In genomic region chr5:80877592-80877991, GRCh38 we compare ENCODE assay signal across 21 cellular contexts.
"Had no signal": no experiment of that assay in that cellular context is flagged by ENCODE, and none has a peak within 500 bp of the region (broad histone marks: within the 10 kb centered on the region; RNA-seq: fewer than 3 reads in every experiment).

No MANE protein-coding gene starts in this region.

- H3K36me3 ChIP-seq: prostate gland, uterus had no signal

- DNase-seq: hippocampal formation; kidney; left colon; left ventricle myocardium inferior; naive thymus-derived CD8-positive, alpha-beta T cell; occipital lobe; retina; right cardiac atrium; sigmoid colon; small intestine; spleen; stimulated activated CD4-positive, alpha-beta T cell treated with anti-CD3 and anti-CD28 coated beads, Interleukin-4, amount 100 ng/mL, for 24 hours; stimulated activated naive CD4-positive, alpha-beta T cell; tibial artery; uterus had no signal

- H3K27me3 ChIP-seq: neutrophil, sigmoid colon, spleen, suprapubic skin, tibial artery, uterus had no signal

- H3K4me1 ChIP-seq: prostate gland, sigmoid colon, spleen, suprapubic skin, tibial artery, uterus had no signal

- ATAC-seq: naive thymus-derived CD8-positive, alpha-beta T cell; right cardiac atrium; stimulated activated effector memory CD8-positive, alpha-beta T cell treated with anti-CD3 and anti-CD28 coated beads, Interleukin-12 subunit alpha, Interleukin-12 subunit beta, amount 100 ng/mL, for 72 hours had no signal

- FAIRE-seq: kidney, small intestine had no signal

- H3K9me3 ChIP-seq: left ventricle myocardium inferior, neutrophil, prostate gland, sigmoid colon, spleen, suprapubic skin, thoracic aorta, tibial artery, uterus had no signal

- H3K4me3 ChIP-seq: left ventricle myocardium inferior, lung, prostate gland, sigmoid colon, spleen, suprapubic skin, thoracic aorta, tibial artery, uterus had no signal

- H3K27ac ChIP-seq: left ventricle myocardium inferior, neutrophil, prostate gland, sigmoid colon, spleen, suprapubic skin, thoracic aorta, tibial artery, uterus had no signal
